ENCODE assay signal across 8 cellular contexts in the genomic region with DNA sequence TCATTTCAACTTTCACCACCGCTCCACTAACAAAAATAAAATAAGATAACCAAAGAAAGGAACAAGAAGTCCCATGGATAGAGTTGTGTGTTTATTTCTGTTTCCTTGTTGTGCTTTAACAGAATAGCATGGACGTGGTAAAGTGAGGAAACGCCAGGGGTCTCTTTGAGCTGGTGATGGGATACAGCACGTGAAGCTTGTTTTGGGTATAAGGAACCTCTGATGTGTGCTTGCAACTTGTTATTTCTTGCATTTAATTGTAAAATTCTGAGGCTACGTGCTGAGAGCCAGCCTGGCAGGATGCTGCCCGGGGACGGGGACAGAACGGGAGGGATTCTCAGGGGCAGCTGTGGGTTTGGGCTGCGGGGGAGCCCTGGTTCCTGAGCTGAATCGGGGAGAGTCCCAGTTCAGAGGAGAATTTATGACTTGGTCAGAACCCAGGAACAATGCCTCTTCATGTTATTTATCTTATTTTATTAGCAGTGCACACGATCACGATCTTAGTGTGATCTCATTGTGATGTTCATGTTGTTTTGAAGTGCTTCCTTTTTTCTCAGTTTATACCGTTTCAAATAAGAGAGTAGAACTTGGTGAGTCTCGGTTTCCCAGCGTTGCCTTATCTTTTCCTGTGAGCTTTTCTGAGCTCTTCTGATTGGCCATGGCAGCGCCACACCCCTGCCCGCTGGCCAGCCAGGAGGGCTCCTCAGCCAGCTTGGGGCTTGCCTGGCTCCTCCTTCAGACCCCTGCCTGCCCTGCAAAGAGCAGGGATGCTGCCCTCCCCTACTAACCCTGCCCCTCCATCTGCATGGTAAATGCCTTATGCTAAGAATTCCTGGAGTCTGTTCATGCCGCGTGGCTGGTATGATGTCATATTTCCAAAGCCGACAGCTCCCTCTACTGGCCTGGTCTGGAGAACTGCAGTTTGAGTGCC.
DNase-seq lines count a peak whose midpoint lies in the region; ATAC-seq, FAIRE-seq and TF ChIP-seq lines count a peak whose summit lies in the region.

No MANE protein-coding gene starts in this region.

- peak overlapping the region; percentile 65 for H3K27ac ChIP-seq in left ventricle myocardium inferior (replicated peaks)

- H3K27me3 ChIP-seq in left ventricle myocardium inferior (ENCODE audit: low read depth): no peaks in the 10 kb centered on the region

- H3K4me3 Mint-ChIP-seq in T-cell: peak overlapping the region; percentile 66 to 89 (median 79)
- peak overlapping the region; percentile 68 for H3K4me3 Mint-ChIP-seq in progenitor cell of endocrine pancreas (ENCODE audit: low read depth)

- POLR2A ChIA-PET in T-cell (lab: Charles Lee): interaction anchor here in 1 of 2 donors (0.5 kb wide), 1 partner anchor 11 kb away, joined by 3 read pairs; no protein-coding TSS in a partner anchor

- TF ChIP-seq POLR2A in GM12892 (IDR thresholded peaks at IDR 0.05; ENCODE audit: low read depth, low read length): peak; percentile 20; the same call in 1 of the 2 replicates

- intact Hi-C loops in left ventricle myocardium inferior (cut with micrococcal nuclease): loop anchor here (5.0 to 10.0 kb wide), 2 partner anchors 73 to 175 kb away; no protein-coding TSS in a partner anchor

- peak; percentile 35 for ATAC-seq in HG02840 (IDR thresholded peaks at IDR 0.05; ENCODE audit: low FRiP score, unreplicated experiment)
- ATAC-seq in T-cell (replicated peaks in 1 of 4): peak; percentile 82 to 92 (median 86)

- peak overlapping the region; percentile 44 for H3K4me3 ChIP-seq in left ventricle myocardium inferior

- H3K4me1 Mint-ChIP-seq in T-cell (peaks cover 12 to 32% (median 14%) of the 10 kb centered on the region in 3 donors), progenitor cell of endocrine pancreas (ENCODE audit: low read depth) (peaks cover 4% of the 10 kb centered on the region)

- H3K27me3 Mint-ChIP-seq in T-cell (peaks cover 0 to 5% of the 10 kb centered on the region in 2 donors), progenitor cell of endocrine pancreas (peaks cover 34% of the 10 kb centered on the region)

- DNase-seq in GM12892 (ENCODE audit: insufficient read length): peak; percentile 71
- DNase-seq in NCI-H1417 treated with DMSO at 0.1 percent for 48 hours (lab: John Stamatoyannopoulos, UW): peak; percentile 91
- peak; percentile 44 to 78 (median 70) for DNase-seq in T-cell
- peak; percentile 94 for DNase-seq in amniotic stem cell (lab: John Stamatoyannopoulos, UW)
- peak; percentile 71 for DNase-seq in left ventricle myocardium inferior
- peak; percentile 85 for DNase-seq in progenitor cell of endocrine pancreas (ENCODE audit: low spot score, unreplicated experiment)
- DNase-seq in ureter (ENCODE audit: low spot score): peak; percentile 90

- no peaks in the 10 kb centered on the region for H3K9me3 ChIP-seq in left ventricle myocardium inferior (replicated peaks)

- TF ChIP-seq CTCF in left ventricle myocardium inferior (IDR thresholded peaks at IDR 0.05; ENCODE audit: borderline replicate concordance) (peak; percentile 93), progenitor cell of endocrine pancreas (IDR thresholded peaks at IDR 0.05; ENCODE audit: unreplicated experiment) (peak; percentile 95)

- H3K4me1 ChIP-seq in left ventricle myocardium inferior: peaks cover 43% of the 10 kb centered on the region

- H3K36me3 ChIP-seq in left ventricle myocardium inferior: no peaks in the 10 kb centered on the region

- H3K27ac Mint-ChIP-seq in T-cell (peak overlapping the region; percentile 17 to 21), progenitor cell of endocrine pancreas (peak overlapping the region; percentile 89)

- CTCF ChIA-PET in T-cell (lab: Charles Lee): interaction anchor here (0.5 to 3.9 kb wide), 30 partner anchors 9 to 378 kb away, joined by 3 to 52 read pairs (median 3); a partner anchor contains a TSS

- no peaks in the 10 kb centered on the region for H3K9me3 Mint-ChIP-seq in T-cell
- no peaks in the 10 kb centered on the region for H3K9me3 Mint-ChIP-seq in progenitor cell of endocrine pancreas (ENCODE audit: low read depth)

- no peaks in the 10 kb centered on the region for H3K36me3 Mint-ChIP-seq in T-cell
- H3K36me3 Mint-ChIP-seq in progenitor cell of endocrine pancreas (ENCODE audit: insufficient read depth): no peaks in the 10 kb centered on the region

- peak; percentile 87 for FAIRE-seq in GM12892 (lab: Jason Lieb, UNC)

Comparison
In these comparisons a context has a peak if more than half of its experiments do, and no peak if none do; other contexts are left out.
1. Peak in every context shown above with its lines: DNase-seq, ATAC-seq, H3K4me3 ChIP-seq and H3K27ac ChIP-seq.